7 cellular contexts compared by ENCODE assay signal in the genomic region with DNA sequence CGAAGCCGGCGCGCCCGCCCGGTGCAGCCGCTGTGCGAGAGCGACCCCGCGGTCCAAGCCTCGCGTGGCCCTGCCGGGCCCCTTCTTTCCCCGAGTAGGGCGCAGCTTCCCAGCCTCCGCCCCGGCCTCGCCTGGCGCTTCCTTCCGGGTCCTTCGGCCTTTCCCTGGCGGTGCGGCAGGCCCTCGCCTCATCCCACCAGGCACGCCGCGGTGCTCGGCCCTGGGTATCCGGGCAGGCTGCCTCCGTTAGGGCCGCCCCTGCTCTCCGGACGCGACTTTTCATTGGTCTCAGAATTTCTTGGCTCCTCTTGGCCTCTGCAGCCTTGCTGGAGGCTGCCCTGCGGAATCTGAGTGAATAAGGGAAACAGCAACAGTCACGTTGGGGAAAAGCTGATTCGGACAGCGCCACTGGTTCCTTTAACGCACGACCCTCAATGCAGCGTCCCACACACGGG.
A peak's percentile ranks its signal among the peaks of the same experiment; 100 is the strongest.
DNase-seq lines count a peak whose midpoint lies in the region; ATAC-seq and TF ChIP-seq lines count a peak whose summit lies in the region.

No MANE protein-coding gene starts in this region.

- no peaks in the 10 kb centered on the region for H3K27me3 Mint-ChIP-seq in T-helper 1 cell treated with Interleukin-12 subunit alpha and Interleukin-12 subunit beta and Interleukin-4 antibody, amounts not matched to agents 30 μg/mL and 1 μg/mL, for 36 hours (ENCODE audit: low read depth)

- no peaks in the 10 kb centered on the region for H3K9me3 Mint-ChIP-seq in T-helper 1 cell treated with Interleukin-12 subunit alpha and Interleukin-12 subunit beta and Interleukin-4 antibody, amounts not matched to agents 30 μg/mL and 1 μg/mL, for 36 hours

- TF ChIP-seq CTCF in GM06990 (IDR thresholded peaks at IDR 0.05; ENCODE audit: insufficient read depth, low read length, poor library complexity, severe bottlenecking) (no peak), choroid plexus epithelial cell (conservative IDR thresholded peaks at IDR 0.05; ENCODE audit: low read depth, low read length) (no peak)

- H3K36me3 ChIP-seq in GM06990 (ENCODE audit: control insufficient read depth, insufficient read depth, low read length), result peaks cover 10% of the 10 kb centered on the region

- no peaks in the 10 kb centered on the region for H3K27me3 ChIP-seq in GM06990 (replicated peaks; ENCODE audit: control insufficient read depth, insufficient read depth, low read length)

- DNase-seq in GM06990 (ENCODE audit: extremely low read depth, insufficient read length) (peak; percentile 78), HUDEP-2 (lab: John Stamatoyannopoulos, UW; ENCODE audit: unreplicated experiment in 76 of 76) (peak in 58 of 76 experiments; percentile 6 to 66 (median 50)), choroid plexus epithelial cell (ENCODE audit: low read depth) (peak; percentile 91), kidney tubule cell (ENCODE audit: low spot score) (peak; percentile 77)
- peak; percentile 21 to 49 (median 24) for DNase-seq in stimulated activated CD4-positive, alpha-beta T cell treated with anti-CD3 and anti-CD28 coated beads, Interleukin-12 subunit alpha, Interleukin-12 subunit beta, amount 100 ng/mL, for 48 hours (ENCODE audit: low read depth in 2 of 3, low spot score in 1 of 3)

- ATAC-seq in GM21526 (IDR thresholded peaks at IDR 0.05; ENCODE audit: low FRiP score, unreplicated experiment), result peak; percentile 23

- peak overlapping the region; percentile 76 for H3K4me3 ChIP-seq in GM06990 (replicated peaks; ENCODE audit: low read depth, low read length)
- peak overlapping the region; percentile 74 for H3K4me3 ChIP-seq in choroid plexus epithelial cell (ENCODE audit: low read depth, low read length)

- peak overlapping the region; percentile 88 for H3K4me3 Mint-ChIP-seq in T-helper 1 cell treated with Interleukin-12 subunit alpha and Interleukin-12 subunit beta and Interleukin-4 antibody, amounts not matched to agents 30 μg/mL and 1 μg/mL, for 36 hours

- peaks cover 6% of the 10 kb centered on the region for H3K36me3 Mint-ChIP-seq in T-helper 1 cell treated with Interleukin-12 subunit alpha and Interleukin-12 subunit beta and Interleukin-4 antibody, amounts not matched to agents 30 μg/mL and 1 μg/mL, for 36 hours (ENCODE audit: low read depth)

- peaks cover 24% of the 10 kb centered on the region for H3K4me1 Mint-ChIP-seq in T-helper 1 cell treated with Interleukin-12 subunit alpha and Interleukin-12 subunit beta and Interleukin-4 antibody, amounts not matched to agents 30 μg/mL and 1 μg/mL, for 36 hours (ENCODE audit: low read depth)

- peak overlapping the region; percentile 93 for H3K27ac Mint-ChIP-seq in T-helper 1 cell treated with Interleukin-12 subunit alpha and Interleukin-12 subunit beta and Interleukin-4 antibody, amounts not matched to agents 30 μg/mL and 1 μg/mL, for 36 hours

Comparison
In these comparisons a context has a peak if more than half of its experiments do, and no peak if none do; other contexts are left out.
1. Peak in every context shown above with its lines: DNase-seq, ATAC-seq and H3K4me3 ChIP-seq.
2. DNase-seq: peak in every context shown above with its lines; median percentile 91 in choroid plexus epithelial cell; 78 in GM06990; 77 in kidney tubule cell; 50 in HUDEP-2; 24 in stimulated activated CD4-positive, alpha-beta T cell treated with anti-CD3 and anti-CD28 coated beads, Interleukin-12 subunit alpha, Interleukin-12 subunit beta, amount 100 ng/mL, for 48 hours.